ENCODE assay signal across 7 cellular contexts in the genomic region with DNA sequence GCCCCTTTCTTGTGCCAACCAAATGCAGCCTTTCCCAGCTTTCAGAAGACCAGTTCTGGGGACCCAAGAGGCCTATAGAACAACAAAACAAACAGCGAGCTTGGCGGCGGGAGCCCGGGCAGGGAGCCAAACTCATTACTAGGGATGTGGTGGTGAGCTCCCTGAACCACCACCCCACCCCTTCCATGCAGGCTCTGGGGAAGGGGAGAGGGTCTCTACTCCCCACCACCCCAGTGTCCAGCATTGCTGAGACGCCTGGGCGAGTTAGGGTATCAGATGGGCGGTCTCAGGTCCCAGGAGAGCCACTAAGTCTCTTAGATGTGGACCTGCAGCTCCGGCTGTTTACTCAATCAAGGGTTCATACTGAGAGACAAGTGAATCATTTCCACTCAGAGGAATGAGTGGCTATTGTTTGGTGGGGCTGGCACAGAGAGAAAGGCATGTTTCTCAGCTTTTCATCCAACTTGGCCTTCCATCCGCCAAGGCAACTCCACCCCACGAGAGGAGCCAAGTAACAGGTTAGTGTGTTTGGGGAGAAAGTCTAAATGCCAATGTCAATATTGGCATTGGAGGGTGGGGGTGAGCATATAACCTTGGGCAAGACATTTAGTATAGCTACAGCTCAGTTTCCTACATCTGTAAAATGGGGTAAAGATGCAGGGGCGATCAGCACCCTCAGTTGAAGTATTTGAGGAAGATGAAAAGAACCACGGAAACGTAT. TPM values are rescaled to one million over a fixed set of nuclear protein-coding genes. Genes with fewer than 3 reads are reported as not detected.
A peak's percentile ranks its signal among the peaks of the same experiment; 100 is the strongest.
DNase-seq lines count a peak whose midpoint lies in the region; ATAC-seq and TF ChIP-seq lines count a peak whose summit lies in the region.

No MANE protein-coding gene starts in this region.

- DNase-seq in NCI-H2029 treated with DMSO at 0.1 percent for 48 hours (lab: John Stamatoyannopoulos, UW) (peak; percentile 81), astrocyte of the hippocampus (ENCODE audit: low read depth, low spot score) (peak; percentile 90), right lobe of liver (peak in 2 of 3 donors; percentile 42 to 61), upper lobe of right lung (peak; percentile 77)
- DNase-seq in NK-92 treated with Interleukin-12 subunit alpha and Interleukin-12 subunit beta, amount 100 ng/mL, for 24 hours (lab: John Stamatoyannopoulos, UW), result no peak
- DNase-seq in activated CD8-positive, alpha-beta T cell treated with anti-CD3 and anti-CD28 coated beads, Interleukin-2, amount 10 ng/mL, durations not matched to agents 7 days and 5 days, result no peak

- CTCF ChIA-PET in activated CD8-positive, alpha-beta T cell treated with anti-CD3 and anti-CD28 coated beads, Interleukin-2, amount 10 ng/mL, durations not matched to agents 7 days and 5 days (lab: Charles Lee), result interaction anchor here (2.4 kb wide), 1 partner anchor 42 kb away, joined by 9 read pairs; a partner anchor contains a TSS

- POLR2A ChIA-PET in activated CD8-positive, alpha-beta T cell treated with anti-CD3 and anti-CD28 coated beads, Interleukin-2, amount 10 ng/mL, durations not matched to agents 7 days and 5 days (lab: Charles Lee), result no interaction called here

- H3K27me3 Mint-ChIP-seq in activated CD8-positive, alpha-beta T cell treated with anti-CD3 and anti-CD28 coated beads, Interleukin-2, amount 10 ng/mL, durations not matched to agents 7 days and 5 days (ENCODE audit: low read depth), result no peaks in the 10 kb centered on the region

- no peaks in the 10 kb centered on the region for H3K9me3 Mint-ChIP-seq in activated CD8-positive, alpha-beta T cell treated with anti-CD3 and anti-CD28 coated beads, Interleukin-2, amount 10 ng/mL, durations not matched to agents 7 days and 5 days (ENCODE audit: insufficient read depth)

- WGBS in right lobe of liver (ENCODE audit: insufficient coverage, low coverage, low lambda C conversion rate, missing lambda C conversion rate), result 48% methylated on average over 7 of the region's 13 CpGs

- H3K4me1 ChIP-seq in right lobe of liver (peaks cover 0 to 33% (median 10%) of the 10 kb centered on the region in 4 donors), upper lobe of right lung (peaks cover 73% of the 10 kb centered on the region)

- no peaks in the 10 kb centered on the region for H3K36me3 Mint-ChIP-seq in activated CD8-positive, alpha-beta T cell treated with anti-CD3 and anti-CD28 coated beads, Interleukin-2, amount 10 ng/mL, durations not matched to agents 7 days and 5 days (ENCODE audit: low read depth)

- no peak overlapping the region for H3K27ac Mint-ChIP-seq in activated CD8-positive, alpha-beta T cell treated with anti-CD3 and anti-CD28 coated beads, Interleukin-2, amount 10 ng/mL, durations not matched to agents 7 days and 5 days

- no peaks in the 10 kb centered on the region for H3K4me1 Mint-ChIP-seq in activated CD8-positive, alpha-beta T cell treated with anti-CD3 and anti-CD28 coated beads, Interleukin-2, amount 10 ng/mL, durations not matched to agents 7 days and 5 days (ENCODE audit: low read depth)

- intact Hi-C loops in right lobe of liver (cut with DNase I), result no loop called here
- intact Hi-C loops in upper lobe of right lung (cut with DNase I), result no loop called here

- H3K36me3 ChIP-seq in right lobe of liver (no peaks in the 10 kb centered on the region), upper lobe of right lung (peaks cover 23% of the 10 kb centered on the region)

- H3K4me3 ChIP-seq in right lobe of liver (no peak overlapping the region), upper lobe of right lung (no peak overlapping the region)

- no peak for TF ChIP-seq CTCF in right lobe of liver (IDR thresholded peaks at IDR 0.05)
- no peak for TF ChIP-seq CTCF in upper lobe of right lung (IDR thresholded peaks at IDR 0.05)

- H3K4me3 Mint-ChIP-seq in activated CD8-positive, alpha-beta T cell treated with anti-CD3 and anti-CD28 coated beads, Interleukin-2, amount 10 ng/mL, durations not matched to agents 7 days and 5 days, result no peak overlapping the region

- no peak for TF ChIP-seq POLR2A in right lobe of liver (IDR thresholded peaks at IDR 0.05)

- H3K27ac ChIP-seq in right lobe of liver (peak overlapping the region in 2 of 3 donors; percentile 0 to 20), upper lobe of right lung (peak overlapping the region; percentile 61)

- H3K27me3 ChIP-seq in right lobe of liver (no peaks in the 10 kb centered on the region), upper lobe of right lung (no peaks in the 10 kb centered on the region)

- no peaks in the 10 kb centered on the region for H3K9me3 ChIP-seq in right lobe of liver
- no peaks in the 10 kb centered on the region for H3K9me3 ChIP-seq in upper lobe of right lung

- ATAC-seq in right lobe of liver, result peak; percentile 50 to 85 (median 70)
- peak; percentile 27 for ATAC-seq in upper lobe of right lung
- no peak for ATAC-seq in activated CD8-positive, alpha-beta T cell treated with anti-CD3 and anti-CD28 coated beads, Interleukin-2, amount 10 ng/mL, durations not matched to agents 7 days and 5 days
- ATAC-seq in HG02885 (IDR thresholded peaks at IDR 0.05; ENCODE audit: poor library complexity, unreplicated experiment), result no peak

RNA-seq across cellular contexts. Expression of a gene that starts 40.9 kb away (rescaled TPM):
- 10 to 100 TPM in 2 of 6 experiments, 1 to 10 TPM in 4; 5.6 to 20.8 (median 9.3) TPM for total RNA-seq in right lobe of liver
- 98.5 TPM for total RNA-seq in upper lobe of right lung
- 1 to 10 TPM in 1 of 2 experiments, under 1 TPM in 1; 0.84 to 1.6 TPM for total RNA-seq in activated CD8-positive, alpha-beta T cell treated with anti-CD3 and anti-CD28 coated beads, Interleukin-2, amount 10 ng/mL, durations not matched to agents 7 days and 5 days

Comparison
In these comparisons a context has a peak if more than half of its experiments do, and no peak if none do; other contexts are left out.
1. DNase-seq: peak in NCI-H2029 treated with DMSO at 0.1 percent for 48 hours (single experiment), astrocyte of the hippocampus (single experiment), right lobe of liver (2 of 3) and upper lobe of right lung (single experiment); none in NK-92 treated with Interleukin-12 subunit alpha and Interleukin-12 subunit beta, amount 100 ng/mL, for 24 hours (single experiment) and activated CD8-positive, alpha-beta T cell treated with anti-CD3 and anti-CD28 coated beads, Interleukin-2, amount 10 ng/mL, durations not matched to agents 7 days and 5 days (single experiment).
2. ATAC-seq: peak in right lobe of liver (4 of 4) and upper lobe of right lung (single experiment); none in activated CD8-positive, alpha-beta T cell treated with anti-CD3 and anti-CD28 coated beads, Interleukin-2, amount 10 ng/mL, durations not matched to agents 7 days and 5 days (single experiment) and HG02885 (single experiment).